ENCODE assay signal across 8 cellular contexts in the genomic region with DNA sequence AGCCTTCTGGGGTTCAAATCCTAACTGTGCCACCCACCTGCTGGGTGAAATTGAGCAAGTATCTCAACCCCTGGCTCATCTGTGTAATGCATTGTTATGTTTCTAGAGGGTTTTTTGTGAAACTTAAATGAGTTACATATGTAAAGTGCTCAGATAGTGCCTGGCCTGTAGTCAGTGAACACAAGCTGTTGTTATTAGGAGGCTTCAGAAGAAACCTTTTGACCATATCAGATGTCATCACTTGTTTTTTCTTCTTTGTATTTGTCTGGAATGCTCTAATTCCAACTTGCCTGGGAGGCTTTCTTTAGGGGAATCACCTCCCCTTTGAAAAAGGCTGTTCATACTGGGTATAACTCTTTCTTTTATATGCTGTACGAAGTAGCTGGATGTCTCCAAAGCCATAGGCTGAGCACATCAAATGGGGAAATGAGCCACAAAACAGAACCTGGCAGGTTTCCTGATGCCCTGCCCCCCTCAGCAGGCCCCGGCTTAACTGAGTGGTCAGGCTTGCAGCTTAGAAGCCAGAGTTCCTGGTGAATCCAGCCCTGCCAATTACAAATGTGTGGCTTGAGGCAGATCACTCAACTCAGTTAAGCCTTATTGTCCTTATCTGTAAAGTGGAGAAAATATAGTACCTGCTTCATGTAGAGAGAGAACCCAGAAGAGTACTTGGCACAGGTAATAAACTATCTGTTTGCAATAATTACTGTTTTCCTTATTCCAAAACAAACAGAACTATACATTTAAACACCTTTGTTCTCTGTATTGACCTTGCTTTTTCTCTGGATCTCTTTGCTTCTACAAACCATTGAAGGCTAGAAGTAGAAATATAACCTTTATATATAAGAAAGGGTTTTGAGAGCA.
DNase-seq lines count a peak whose midpoint lies in the region; ATAC-seq, FAIRE-seq and TF ChIP-seq lines count a peak whose summit lies in the region.

No MANE protein-coding gene starts in this region.

- peaks cover 86% of the 10 kb centered on the region for H3K4me1 Mint-ChIP-seq in activated T-helper 1 cell treated with anti-CD3 and anti-CD28 coated beads, Interleukin-12 subunit alpha, Interleukin-12 subunit beta, Interleukin-2, Interleukin-4 antibody, amounts not matched to agents 30 ng/mL and 10 ng/mL and 1 ng/mL, durations not matched to agents 14 hours and 24 hours and 36 hours (ENCODE audit: low read depth)
- H3K4me1 Mint-ChIP-seq in stimulated activated memory B cell treated with anti-CD40 and anti-IgM and Interleukin-4, amounts not matched to agents 10 μg/mL and 1 μg/mL and 100 μg/mL, for 72 hours, result peaks cover 94% of the 10 kb centered on the region

- H3K4me3 Mint-ChIP-seq in activated T-helper 1 cell treated with anti-CD3 and anti-CD28 coated beads, Interleukin-12 subunit alpha, Interleukin-12 subunit beta, Interleukin-2, Interleukin-4 antibody, amounts not matched to agents 30 ng/mL and 10 ng/mL and 1 ng/mL, durations not matched to agents 14 hours and 24 hours and 36 hours, result peak overlapping the region; percentile 32
- H3K4me3 Mint-ChIP-seq in stimulated activated memory B cell treated with anti-CD40 and anti-IgM and Interleukin-4, amounts not matched to agents 10 μg/mL and 1 μg/mL and 100 μg/mL, for 72 hours, result peak overlapping the region; percentile 32

- no peak overlapping the region for H3K4me3 ChIP-seq in heart right ventricle

- no peaks in the 10 kb centered on the region for H3K9me3 ChIP-seq in heart right ventricle

- intact Hi-C loops in activated T-helper 1 cell treated with anti-CD3 and anti-CD28 coated beads, Interleukin-12 subunit alpha, Interleukin-12 subunit beta, Interleukin-2, Interleukin-4 antibody, amounts not matched to agents 30 ng/mL and 10 ng/mL and 1 ng/mL, durations not matched to agents 14 hours and 24 hours and 36 hours (cut with micrococcal nuclease), result loop anchor here (2.0 kb wide), 1 partner anchor 21 kb away; no protein-coding TSS in a partner anchor
- intact Hi-C loops in heart right ventricle (cut with DNase I), result loop anchor here in 1 of 10 donors (2.0 kb wide), 1 partner anchor 71 kb away; a partner anchor contains a TSS

- H3K4me1 ChIP-seq in heart right ventricle, result peaks cover 32 to 99% (median 86%) of the 10 kb centered on the region in 9 donors

- H3K27me3 Mint-ChIP-seq in activated T-helper 1 cell treated with anti-CD3 and anti-CD28 coated beads, Interleukin-12 subunit alpha, Interleukin-12 subunit beta, Interleukin-2, Interleukin-4 antibody, amounts not matched to agents 30 ng/mL and 10 ng/mL and 1 ng/mL, durations not matched to agents 14 hours and 24 hours and 36 hours (ENCODE audit: insufficient read depth), result no peaks in the 10 kb centered on the region
- no peaks in the 10 kb centered on the region for H3K27me3 Mint-ChIP-seq in stimulated activated memory B cell treated with anti-CD40 and anti-IgM and Interleukin-4, amounts not matched to agents 10 μg/mL and 1 μg/mL and 100 μg/mL, for 72 hours

- H3K27ac Mint-ChIP-seq in activated T-helper 1 cell treated with anti-CD3 and anti-CD28 coated beads, Interleukin-12 subunit alpha, Interleukin-12 subunit beta, Interleukin-2, Interleukin-4 antibody, amounts not matched to agents 30 ng/mL and 10 ng/mL and 1 ng/mL, durations not matched to agents 14 hours and 24 hours and 36 hours, result peak overlapping the region; percentile 77
- peak overlapping the region; percentile 95 for H3K27ac Mint-ChIP-seq in stimulated activated memory B cell treated with anti-CD40 and anti-IgM and Interleukin-4, amounts not matched to agents 10 μg/mL and 1 μg/mL and 100 μg/mL, for 72 hours

- DNase-seq in GM18507 (ENCODE audit: extremely low spot score, insufficient read length, low read depth), result no peak
- peak; percentile 69 for DNase-seq in NCI-H1092 (lab: John Stamatoyannopoulos, UW)
- no peak for DNase-seq in activated T-helper 1 cell treated with anti-CD3 and anti-CD28 coated beads, Interleukin-12 subunit alpha, Interleukin-12 subunit beta, Interleukin-2, Interleukin-4 antibody, amounts not matched to agents 30 ng/mL and 10 ng/mL and 1 ng/mL, durations not matched to agents 14 hours and 24 hours and 36 hours (ENCODE audit: low spot score)
- no peak for DNase-seq in heart right ventricle
- DNase-seq in stimulated activated CD4-positive, alpha-beta T cell treated with anti-CD3 and anti-CD28 coated beads, Interleukin-4, amount 100 ng/mL, for 24 hours, result no peak
- no peak for DNase-seq in activated gamma-delta T cell treated with Interleukin-2 at 50 U/mL for 16 hours

- peaks cover 43% of the 10 kb centered on the region for H3K36me3 Mint-ChIP-seq in activated T-helper 1 cell treated with anti-CD3 and anti-CD28 coated beads, Interleukin-12 subunit alpha, Interleukin-12 subunit beta, Interleukin-2, Interleukin-4 antibody, amounts not matched to agents 30 ng/mL and 10 ng/mL and 1 ng/mL, durations not matched to agents 14 hours and 24 hours and 36 hours (ENCODE audit: low read depth)
- H3K36me3 Mint-ChIP-seq in stimulated activated memory B cell treated with anti-CD40 and anti-IgM and Interleukin-4, amounts not matched to agents 10 μg/mL and 1 μg/mL and 100 μg/mL, for 72 hours, result peaks cover 19% of the 10 kb centered on the region

- no peaks in the 10 kb centered on the region for H3K9me3 Mint-ChIP-seq in activated T-helper 1 cell treated with anti-CD3 and anti-CD28 coated beads, Interleukin-12 subunit alpha, Interleukin-12 subunit beta, Interleukin-2, Interleukin-4 antibody, amounts not matched to agents 30 ng/mL and 10 ng/mL and 1 ng/mL, durations not matched to agents 14 hours and 24 hours and 36 hours
- H3K9me3 Mint-ChIP-seq in stimulated activated memory B cell treated with anti-CD40 and anti-IgM and Interleukin-4, amounts not matched to agents 10 μg/mL and 1 μg/mL and 100 μg/mL, for 72 hours, result no peaks in the 10 kb centered on the region

- no peak for TF ChIP-seq CTCF in heart right ventricle (IDR thresholded peaks at IDR 0.05)

- H3K36me3 ChIP-seq in heart right ventricle, result peaks cover 0 to 8% (median 0%) of the 10 kb centered on the region in 9 donors

- peak in 5 of 8 donors; percentile 15 to 35 (median 22) for ATAC-seq in heart right ventricle
- ATAC-seq in stimulated activated memory B cell treated with anti-CD40 and anti-IgM and Interleukin-4, amounts not matched to agents 10 μg/mL and 1 μg/mL and 100 μg/mL, for 72 hours, result peak; percentile 56
- no peak for ATAC-seq in GM18867 (IDR thresholded peaks at IDR 0.05; ENCODE audit: unreplicated experiment)

- peak; percentile 54 for FAIRE-seq in GM18507 (lab: Jason Lieb, UNC)

- H3K27me3 ChIP-seq in heart right ventricle, result no peaks in the 10 kb centered on the region

- peak overlapping the region in 9 of 10 donors; percentile 65 to 92 (median 83) for H3K27ac ChIP-seq in heart right ventricle

- WGBS in heart right ventricle, 2 donors, result 33 to 36% methylated on average over 2 of the region's 2 CpGs
